1 cellular context compared by ENCODE assay signal in the genomic region with DNA sequence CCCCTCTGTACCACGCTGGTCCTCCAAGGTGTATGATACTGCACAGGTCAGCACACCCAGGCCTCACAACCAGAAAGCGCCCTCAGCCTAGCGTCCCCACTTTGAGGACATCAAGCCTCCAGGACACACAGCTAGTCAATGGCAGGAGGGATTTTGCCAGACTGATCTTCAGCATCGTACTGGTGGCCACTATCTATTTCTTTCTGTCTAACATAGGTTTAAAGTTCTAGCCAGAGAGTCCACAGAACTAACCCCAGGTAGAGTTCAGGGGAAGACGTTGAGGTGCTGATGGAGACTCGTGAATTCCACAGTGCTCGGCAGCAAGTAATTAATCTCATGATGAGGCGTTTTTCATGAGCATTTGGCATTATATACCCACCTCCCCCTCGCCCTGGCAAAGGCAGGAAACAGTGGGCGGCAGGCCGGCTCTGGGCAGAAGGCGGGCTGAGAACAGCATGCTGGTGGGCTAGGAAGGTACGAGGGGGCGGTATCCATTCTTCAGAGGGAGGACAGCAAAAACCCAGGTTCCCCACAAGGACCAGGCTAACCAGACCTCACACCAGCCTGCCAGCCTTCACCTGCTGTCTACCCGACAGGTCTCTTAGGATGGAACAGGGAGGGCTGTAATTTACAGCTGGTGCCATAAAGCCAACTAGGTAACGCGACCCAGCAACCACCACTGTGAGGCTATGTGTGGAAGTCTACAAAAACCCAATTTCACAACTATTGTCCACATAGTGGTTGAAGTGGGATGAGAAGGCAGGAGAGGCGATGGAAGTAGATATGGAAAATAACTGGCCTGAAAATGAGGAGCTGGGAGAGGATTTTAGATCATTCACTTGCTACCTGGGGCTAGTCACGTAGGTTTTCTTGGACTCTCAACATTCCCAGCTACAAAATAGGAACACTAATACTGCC.
TF ChIP-seq lines count a peak whose summit lies in the region.

No MANE protein-coding gene starts in this region.

TF ChIP-seq in HepG2, 621 proteins besides CTCF, POLR2A, EP300 and RAD21 (continued from another document):
- TF ChIP-seq MAX (IDR thresholded peaks at IDR 0.05) (no peak), AGO2 (optimal IDR thresholded peaks at IDR 0.05; ENCODE audit: low read depth, low read length) (peak; percentile 16), GPN1 (CRISPR knock-in tag; IDR thresholded peaks at IDR 0.05; ENCODE audit: borderline replicate concordance) (no peak), ZFP37 (CRISPR knock-in tag; IDR thresholded peaks at IDR 0.05; ENCODE audit: borderline replicate concordance) (no peak), HDAC1 (CRISPR knock-in tag; IDR thresholded peaks at IDR 0.05) (0 out of 2 replicates have a peak, but pooled peaks have one; percentile 14), HMG20B (CRISPR knock-in tag; conservative IDR thresholded peaks at IDR 0.05) (no peak), ARID2 (CRISPR knock-in tag; IDR thresholded peaks at IDR 0.05; ENCODE audit: borderline replicate concordance) (no peak), ATAD3A (CRISPR knock-in tag; IDR thresholded peaks at IDR 0.05) (no peak), NBN (conservative IDR thresholded peaks at IDR 0.05) (no peak), ZNF773 (CRISPR knock-in tag; IDR thresholded peaks at IDR 0.05; ENCODE audit: borderline replicate concordance) (no peak), HNRNPLL (IDR thresholded peaks at IDR 0.05; ENCODE audit: low read depth, low read length, poor library complexity, severe bottlenecking) (no peak), ZKSCAN8 (CRISPR knock-in tag; IDR thresholded peaks at IDR 0.05; ENCODE audit: borderline replicate concordance) (no peak), ZNF687 (CRISPR knock-in tag; IDR thresholded peaks at IDR 0.05) (peak; percentile 40; the same call in 1 of the 2 replicates), LBX2 (CRISPR knock-in tag; IDR thresholded peaks at IDR 0.05; ENCODE audit: borderline replicate concordance) (no peak)
- TF ChIP-seq, protein P1, sequence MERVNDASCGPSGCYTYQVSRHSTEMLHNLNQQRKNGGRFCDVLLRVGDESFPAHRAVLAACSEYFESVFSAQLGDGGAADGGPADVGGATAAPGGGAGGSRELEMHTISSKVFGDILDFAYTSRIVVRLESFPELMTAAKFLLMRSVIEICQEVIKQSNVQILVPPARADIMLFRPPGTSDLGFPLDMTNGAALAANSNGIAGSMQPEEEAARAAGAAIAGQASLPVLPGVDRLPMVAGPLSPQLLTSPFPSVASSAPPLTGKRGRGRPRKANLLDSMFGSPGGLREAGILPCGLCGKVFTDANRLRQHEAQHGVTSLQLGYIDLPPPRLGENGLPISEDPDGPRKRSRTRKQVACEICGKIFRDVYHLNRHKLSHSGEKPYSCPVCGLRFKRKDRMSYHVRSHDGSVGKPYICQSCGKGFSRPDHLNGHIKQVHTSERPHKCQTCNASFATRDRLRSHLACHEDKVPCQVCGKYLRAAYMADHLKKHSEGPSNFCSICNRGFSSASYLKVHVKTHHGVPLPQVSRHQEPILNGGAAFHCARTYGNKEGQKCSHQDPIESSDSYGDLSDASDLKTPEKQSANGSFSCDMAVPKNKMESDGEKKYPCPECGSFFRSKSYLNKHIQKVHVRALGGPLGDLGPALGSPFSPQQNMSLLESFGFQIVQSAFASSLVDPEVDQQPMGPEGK (CRISPR knock-in tag; IDR thresholded peaks at IDR 0.05), result 0 out of 2 replicates have a peak, but pooled peaks have one; percentile 3
- TF ChIP-seq, protein P2, sequence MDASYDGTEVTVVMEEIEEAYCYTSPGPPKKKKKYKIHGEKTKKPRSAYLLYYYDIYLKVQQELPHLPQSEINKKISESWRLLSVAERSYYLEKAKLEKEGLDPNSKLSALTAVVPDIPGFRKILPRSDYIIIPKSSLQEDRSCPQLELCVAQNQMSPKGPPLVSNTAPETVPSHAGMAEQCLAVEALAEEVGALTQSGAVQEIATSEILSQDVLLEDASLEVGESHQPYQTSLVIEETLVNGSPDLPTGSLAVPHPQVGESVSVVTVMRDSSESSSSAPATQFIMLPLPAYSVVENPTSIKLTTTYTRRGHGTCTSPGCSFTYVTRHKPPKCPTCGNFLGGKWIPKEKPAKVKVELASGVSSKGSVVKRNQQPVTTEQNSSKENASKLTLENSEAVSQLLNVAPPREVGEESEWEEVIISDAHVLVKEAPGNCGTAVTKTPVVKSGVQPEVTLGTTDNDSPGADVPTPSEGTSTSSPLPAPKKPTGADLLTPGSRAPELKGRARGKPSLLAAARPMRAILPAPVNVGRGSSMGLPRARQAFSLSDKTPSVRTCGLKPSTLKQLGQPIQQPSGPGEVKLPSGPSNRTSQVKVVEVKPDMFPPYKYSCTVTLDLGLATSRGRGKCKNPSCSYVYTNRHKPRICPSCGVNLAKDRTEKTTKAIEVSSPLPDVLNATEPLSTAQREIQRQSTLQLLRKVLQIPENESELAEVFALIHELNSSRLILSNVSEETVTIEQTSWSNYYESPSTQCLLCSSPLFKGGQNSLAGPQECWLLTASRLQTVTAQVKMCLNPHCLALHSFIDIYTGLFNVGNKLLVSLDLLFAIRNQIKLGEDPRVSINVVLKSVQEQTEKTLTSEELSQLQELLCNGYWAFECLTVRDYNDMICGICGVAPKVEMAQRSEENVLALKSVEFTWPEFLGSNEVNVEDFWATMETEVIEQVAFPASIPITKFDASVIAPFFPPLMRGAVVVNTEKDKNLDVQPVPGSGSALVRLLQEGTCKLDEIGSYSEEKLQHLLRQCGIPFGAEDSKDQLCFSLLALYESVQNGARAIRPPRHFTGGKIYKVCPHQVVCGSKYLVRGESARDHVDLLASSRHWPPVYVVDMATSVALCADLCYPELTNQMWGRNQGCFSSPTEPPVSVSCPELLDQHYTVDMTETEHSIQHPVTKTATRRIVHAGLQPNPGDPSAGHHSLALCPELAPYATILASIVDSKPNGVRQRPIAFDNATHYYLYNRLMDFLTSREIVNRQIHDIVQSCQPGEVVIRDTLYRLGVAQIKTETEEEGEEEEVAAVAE (CRISPR knock-in tag; IDR thresholded peaks at IDR 0.05; ENCODE audit: borderline replicate concordance), result no peak
- TF ChIP-seq, protein P3, sequence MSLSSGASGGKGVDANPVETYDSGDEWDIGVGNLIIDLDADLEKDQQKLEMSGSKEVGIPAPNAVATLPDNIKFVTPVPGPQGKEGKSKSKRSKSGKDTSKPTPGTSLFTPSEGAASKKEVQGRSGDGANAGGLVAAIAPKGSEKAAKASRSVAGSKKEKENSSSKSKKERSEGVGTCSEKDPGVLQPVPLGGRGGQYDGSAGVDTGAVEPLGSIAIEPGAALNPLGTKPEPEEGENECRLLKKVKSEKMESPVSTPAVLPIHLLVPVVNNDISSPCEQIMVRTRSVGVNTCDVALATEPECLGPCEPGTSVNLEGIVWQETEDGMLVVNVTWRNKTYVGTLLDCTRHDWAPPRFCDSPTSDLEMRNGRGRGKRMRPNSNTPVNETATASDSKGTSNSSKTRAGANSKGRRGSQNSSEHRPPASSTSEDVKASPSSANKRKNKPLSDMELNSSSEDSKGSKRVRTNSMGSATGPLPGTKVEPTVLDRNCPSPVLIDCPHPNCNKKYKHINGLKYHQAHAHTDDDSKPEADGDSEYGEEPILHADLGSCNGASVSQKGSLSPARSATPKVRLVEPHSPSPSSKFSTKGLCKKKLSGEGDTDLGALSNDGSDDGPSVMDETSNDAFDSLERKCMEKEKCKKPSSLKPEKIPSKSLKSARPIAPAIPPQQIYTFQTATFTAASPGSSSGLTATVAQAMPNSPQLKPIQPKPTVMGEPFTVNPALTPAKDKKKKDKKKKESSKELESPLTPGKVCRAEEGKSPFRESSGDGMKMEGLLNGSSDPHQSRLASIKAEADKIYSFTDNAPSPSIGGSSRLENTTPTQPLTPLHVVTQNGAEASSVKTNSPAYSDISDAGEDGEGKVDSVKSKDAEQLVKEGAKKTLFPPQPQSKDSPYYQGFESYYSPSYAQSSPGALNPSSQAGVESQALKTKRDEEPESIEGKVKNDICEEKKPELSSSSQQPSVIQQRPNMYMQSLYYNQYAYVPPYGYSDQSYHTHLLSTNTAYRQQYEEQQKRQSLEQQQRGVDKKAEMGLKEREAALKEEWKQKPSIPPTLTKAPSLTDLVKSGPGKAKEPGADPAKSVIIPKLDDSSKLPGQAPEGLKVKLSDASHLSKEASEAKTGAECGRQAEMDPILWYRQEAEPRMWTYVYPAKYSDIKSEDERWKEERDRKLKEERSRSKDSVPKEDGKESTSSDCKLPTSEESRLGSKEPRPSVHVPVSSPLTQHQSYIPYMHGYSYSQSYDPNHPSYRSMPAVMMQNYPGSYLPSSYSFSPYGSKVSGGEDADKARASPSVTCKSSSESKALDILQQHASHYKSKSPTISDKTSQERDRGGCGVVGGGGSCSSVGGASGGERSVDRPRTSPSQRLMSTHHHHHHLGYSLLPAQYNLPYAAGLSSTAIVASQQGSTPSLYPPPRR (CRISPR knock-in tag; IDR thresholded peaks at IDR 0.05; ENCODE audit: borderline replicate concordance), result no peak
TF ChIP-seq in HepG2: peak in this region for 4.
